Comparison of ENCODE assay signal across 14 cellular contexts in the genomic region with DNA sequence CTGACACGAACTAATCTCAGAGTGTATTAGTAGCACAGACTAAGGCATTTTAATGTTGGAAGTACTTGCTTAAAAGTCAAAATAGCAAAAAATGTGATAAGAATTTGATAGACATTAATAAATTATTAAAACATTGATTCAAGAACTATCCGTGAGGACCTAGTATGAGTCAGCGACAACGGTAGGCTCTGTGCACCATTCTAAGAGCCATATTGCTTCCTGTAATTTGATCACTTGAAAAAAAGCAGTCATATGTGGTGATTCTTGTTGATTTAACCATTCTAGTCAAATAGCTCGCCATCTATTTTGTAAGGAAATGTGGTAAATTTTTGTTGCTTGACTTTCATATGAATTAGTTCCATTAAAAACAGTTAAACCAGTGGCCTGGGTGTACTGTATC.
"Had no signal": no experiment of that assay in that cellular context is flagged by ENCODE, and none has a peak within 500 bp of the region (broad histone marks: within the 10 kb centered on the region; RNA-seq: fewer than 3 reads in every experiment).

No MANE protein-coding gene starts in this region.

- DNase-seq: activated CD4-positive, alpha-beta T cell treated with anti-CD3 and anti-CD28 coated beads, Interleukin-2, amount 10 ng/mL, durations not matched to agents 7 days and 5 days; activated CD4-positive, CD25-positive, alpha-beta regulatory T cell; activated CD8-positive, alpha-beta memory T cell treated with anti-CD3 and anti-CD28 coated beads for 24 hours; activated naive CD4-positive, alpha-beta T cell treated with Interleukin-2 at 50 U/mL for 16 hours; activated naive CD8-positive, alpha-beta T cell treated with anti-CD3 and anti-CD28 coated beads, Interleukin-2, amount 50 U/mL, for 24 hours; colonic mucosa; effector CD4-positive, alpha-beta T cell; left ventricle myocardium inferior; natural killer cell; posterior cingulate gyrus; small intestine had no signal

- ATAC-seq: activated naive CD8-positive, alpha-beta T cell treated with anti-CD3 and anti-CD28 coated beads, Interleukin-2, amount 50 U/mL, for 24 hours; gastroesophageal sphincter; natural killer cell had no signal

- H3K36me3 Mint-ChIP-seq: memory B cell, natural killer cell had no signal

- H3K27me3 Mint-ChIP-seq: activated CD4-positive, alpha-beta T cell treated with anti-CD3 and anti-CD28 coated beads, Interleukin-2, amount 10 ng/mL, durations not matched to agents 7 days and 5 days; activated naive CD8-positive, alpha-beta T cell treated with anti-CD3 and anti-CD28 coated beads, Interleukin-2, amount 50 U/mL, for 24 hours; memory B cell had no signal

- H3K4me1 Mint-ChIP-seq: activated CD4-positive, alpha-beta T cell treated with anti-CD3 and anti-CD28 coated beads, Interleukin-2, amount 10 ng/mL, durations not matched to agents 7 days and 5 days; activated naive CD8-positive, alpha-beta T cell treated with anti-CD3 and anti-CD28 coated beads, Interleukin-2, amount 50 U/mL, for 24 hours; memory B cell; natural killer cell had no signal

- H3K9me3 Mint-ChIP-seq: activated CD4-positive, alpha-beta T cell treated with anti-CD3 and anti-CD28 coated beads, Interleukin-2, amount 10 ng/mL, durations not matched to agents 7 days and 5 days had no signal

- H3K9me3 ChIP-seq: ascending aorta, colonic mucosa, gastroesophageal sphincter, left ventricle myocardium inferior had no signal

- H3K4me3 Mint-ChIP-seq: activated CD4-positive, alpha-beta T cell treated with anti-CD3 and anti-CD28 coated beads, Interleukin-2, amount 10 ng/mL, durations not matched to agents 7 days and 5 days; activated naive CD8-positive, alpha-beta T cell treated with anti-CD3 and anti-CD28 coated beads, Interleukin-2, amount 50 U/mL, for 24 hours; memory B cell; natural killer cell had no signal

- H3K27ac Mint-ChIP-seq: activated CD4-positive, alpha-beta T cell treated with anti-CD3 and anti-CD28 coated beads, Interleukin-2, amount 10 ng/mL, durations not matched to agents 7 days and 5 days; activated naive CD8-positive, alpha-beta T cell treated with anti-CD3 and anti-CD28 coated beads, Interleukin-2, amount 50 U/mL, for 24 hours; memory B cell; natural killer cell had no signal
